13 cellular contexts compared by ENCODE assay signal in the genomic region with DNA sequence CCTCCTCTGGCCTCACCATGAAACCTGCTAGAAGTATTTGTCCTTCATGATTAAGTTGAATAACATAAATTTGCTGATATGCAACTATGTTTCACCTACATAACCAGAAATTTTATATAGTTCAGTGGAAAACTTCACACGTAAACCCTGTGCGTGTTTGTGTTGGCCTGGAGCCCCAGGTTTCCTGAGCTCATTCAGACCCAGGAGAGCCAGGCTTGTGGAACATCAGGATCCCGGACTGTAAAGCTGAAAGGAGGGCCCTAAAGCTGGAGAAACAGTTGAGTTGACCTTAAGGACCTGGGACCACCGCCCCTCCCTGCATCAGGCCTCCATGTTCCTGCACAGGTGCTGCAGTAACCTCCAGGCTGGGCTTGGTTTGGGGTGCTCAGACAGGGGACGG. TPM values are rescaled to one million over a fixed set of nuclear protein-coding genes. Genes with fewer than 3 reads are reported as not detected.
A peak's percentile ranks its signal among the peaks of the same experiment; 100 is the strongest.
DNase-seq lines count a peak whose midpoint lies in the region; ATAC-seq and TF ChIP-seq lines count a peak whose summit lies in the region.
"Had no signal": no experiment of that assay in that cellular context is flagged by ENCODE, and none has a peak within 500 bp of the region (broad histone marks: within the 10 kb centered on the region; RNA-seq: fewer than 3 reads in every experiment).

No MANE protein-coding gene starts in this region.

- no peaks in the 10 kb centered on the region for H3K9me2 ChIP-seq in Karpas-422 (replicated peaks; ENCODE audit: insufficient read depth, low read length)

- peak overlapping the region; percentile 10 for H4K91ac ChIP-seq in neuronal stem cell (ENCODE audit: low read depth, low read length, poor library complexity)

- no peaks in the 10 kb centered on the region for H3K36me3 Mint-ChIP-seq in activated CD8-positive, alpha-beta memory T cell treated with anti-CD3 and anti-CD28 coated beads, Interleukin-2, amount 10 ng/mL, durations not matched to agents 7 days and 5 days
- H3K36me3 Mint-ChIP-seq: CD8-positive, alpha-beta T cell; IgD-negative memory B cell had no signal

- no peak overlapping the region for H4K8ac ChIP-seq in neuronal stem cell (ENCODE audit: low read depth, low read length)

- WGBS in neuronal stem cell (ENCODE audit: extremely low coverage in 2 of 2, insufficient read length in 2 of 2, insufficient replicate concordance in 1 of 2), 2 donors = no CpG with 5 or more reads among the region's 5 CpGs
- 65 to 66% methylated on average over 4 to 5 of the region's 5 CpGs for WGBS in tibial nerve, 2 donors

- H3K4me1 ChIP-seq in neuronal stem cell (ENCODE audit: control insufficient read depth in 2 of 2, insufficient read depth in 1 of 2, low read depth in 1 of 2, low read length in 2 of 2) (peaks cover 0 to 25% of the 10 kb centered on the region in 2 donors), tibial nerve (peaks cover 0 to 41% (median 4%) of the 10 kb centered on the region in 4 donors), uterus (no peaks in the 10 kb centered on the region), Karpas-422 (ENCODE audit: low read length) (peaks cover 26% of the 10 kb centered on the region)

- no peaks in the 10 kb centered on the region for H3K79me1 ChIP-seq in neuronal stem cell (ENCODE audit: low read depth, low read length)

- H3K36me3 ChIP-seq in neuronal stem cell (replicated peaks in 1 of 2; ENCODE audit: control insufficient read depth in 2 of 2, insufficient read depth in 2 of 2, low read length in 2 of 2) = no peaks in the 10 kb centered on the region
- H3K36me3 ChIP-seq in tibial nerve = no peaks in the 10 kb centered on the region
- H3K36me3 ChIP-seq in uterus = no peaks in the 10 kb centered on the region
- H3K36me3 ChIP-seq in Karpas-422 (ENCODE audit: insufficient read depth, low read length) = no peaks in the 10 kb centered on the region

- H3K79me2 ChIP-seq in Karpas-422 (ENCODE audit: low read length) = no peaks in the 10 kb centered on the region

- no peak overlapping the region for H3K27ac Mint-ChIP-seq in activated CD8-positive, alpha-beta memory T cell treated with anti-CD3 and anti-CD28 coated beads, Interleukin-2, amount 10 ng/mL, durations not matched to agents 7 days and 5 days
- H3K27ac Mint-ChIP-seq: CD8-positive, alpha-beta T cell; IgD-negative memory B cell had no signal

- no peak for TF ChIP-seq CTCF in tibial nerve (IDR thresholded peaks at IDR 0.05)
- TF ChIP-seq CTCF in uterus (IDR thresholded peaks at IDR 0.05) = no peak

- TF ChIP-seq EP300 in tibial nerve (IDR thresholded peaks at IDR 0.05) = peak in 1 of 2 donors; percentile 9

- no peak overlapping the region for H3K14ac ChIP-seq in neuronal stem cell (ENCODE audit: low read length)

- H3K27me3 ChIP-seq in neuronal stem cell (ENCODE audit: control insufficient read depth in 3 of 3, insufficient read depth in 3 of 3, low read depth in 1 of 3, low read length in 3 of 3) = peaks cover 0 to 39% (median 5%) of the 10 kb centered on the region in 3 experiments
- H3K27me3 ChIP-seq in tibial nerve = peaks cover 0 to 19% of the 10 kb centered on the region in 2 donors
- no peaks in the 10 kb centered on the region for H3K27me3 ChIP-seq in uterus
- H3K27me3 ChIP-seq in Karpas-422 (ENCODE audit: low read length) = no peaks in the 10 kb centered on the region

- no peak overlapping the region for H2BK12ac ChIP-seq in neuronal stem cell (ENCODE audit: low read length)

- H3K9me3 Mint-ChIP-seq in activated CD8-positive, alpha-beta memory T cell treated with anti-CD3 and anti-CD28 coated beads, Interleukin-2, amount 10 ng/mL, durations not matched to agents 7 days and 5 days (ENCODE audit: low read depth) = no peaks in the 10 kb centered on the region
- H3K9me3 Mint-ChIP-seq: CD8-positive, alpha-beta T cell; IgD-negative memory B cell had no signal

- peak overlapping the region; percentile 80 for H2BK15ac ChIP-seq in neuronal stem cell (ENCODE audit: low read length)

- H3K18ac ChIP-seq in neuronal stem cell (ENCODE audit: low read length) = no peak overlapping the region

- peak; percentile 52 for DNase-seq in activated CD8-positive, alpha-beta memory T cell treated with anti-CD3 and anti-CD28 coated beads for 24 hours
- no peak for DNase-seq in activated CD8-positive, alpha-beta memory T cell treated with anti-CD3 and anti-CD28 coated beads, Interleukin-2, amount 10 ng/mL, durations not matched to agents 7 days and 5 days
- DNase-seq in neuronal stem cell (ENCODE audit: low spot score) (no peak), tibial nerve (ENCODE audit: low spot score in 2 of 2) (peak; percentile 57 to 79), uterus (no peak), DMS 273 (lab: John Stamatoyannopoulos, UW; ENCODE audit: unreplicated experiment) (no peak), Karpas-422 (no peak)
- DNase-seq: 8988T had no signal

- H2AK5ac ChIP-seq in neuronal stem cell (ENCODE audit: low read depth, low read length) = peak overlapping the region; percentile 44

- no peak overlapping the region for H3K4ac ChIP-seq in neuronal stem cell (ENCODE audit: low read length)

- ATAC-seq in activated CD8-positive, alpha-beta memory T cell treated with anti-CD3 and anti-CD28 coated beads, Interleukin-2, amount 10 ng/mL, durations not matched to agents 7 days and 5 days = no peak

- peak overlapping the region; percentile 57 for H3K23ac ChIP-seq in neuronal stem cell (ENCODE audit: low read depth, low read length, poor library complexity)

- CTCF ChIA-PET in activated CD8-positive, alpha-beta memory T cell treated with anti-CD3 and anti-CD28 coated beads, Interleukin-2, amount 10 ng/mL, durations not matched to agents 7 days and 5 days (lab: Charles Lee) = interaction anchor here (0.7 to 9.3 kb wide), 6 partner anchors 25 to 166 kb away, joined by 3 to 91 read pairs (median 8); a partner anchor contains a TSS

- peak overlapping the region; percentile 9 for H2BK5ac ChIP-seq in neuronal stem cell (ENCODE audit: low read length)

- H3K27ac ChIP-seq in cingulate gyrus (ENCODE audit: low read depth, low read length) (peak overlapping the region; percentile 19), neuronal stem cell (replicated peaks; ENCODE audit: low read length) (no peak overlapping the region), tibial nerve (peak overlapping the region in 2 of 4 donors; percentile 25 to 85), uterus (no peak overlapping the region), Karpas-422 (ENCODE audit: low read length) (no peak overlapping the region)

- H3K4me1 Mint-ChIP-seq in activated CD8-positive, alpha-beta memory T cell treated with anti-CD3 and anti-CD28 coated beads, Interleukin-2, amount 10 ng/mL, durations not matched to agents 7 days and 5 days = peaks cover 4% of the 10 kb centered on the region

- no peak overlapping the region for H3K4me3 Mint-ChIP-seq in activated CD8-positive, alpha-beta memory T cell treated with anti-CD3 and anti-CD28 coated beads, Interleukin-2, amount 10 ng/mL, durations not matched to agents 7 days and 5 days
- H3K4me3 Mint-ChIP-seq: CD8-positive, alpha-beta T cell; IgD-negative memory B cell had no signal

- H2BK120ac ChIP-seq in neuronal stem cell (ENCODE audit: low read depth, low read length) = no peak overlapping the region

- H2AFZ ChIP-seq in neuronal stem cell (ENCODE audit: low read length) (no peak overlapping the region), Karpas-422 (ENCODE audit: low read length) (no peak overlapping the region)

- H3K4me3 ChIP-seq in neuronal stem cell (ENCODE audit: low read length in 2 of 2) = no peak overlapping the region
- H3K4me3 ChIP-seq in tibial nerve = no peak overlapping the region
- H3K4me3 ChIP-seq in uterus = no peak overlapping the region
- H3K4me3 ChIP-seq in Karpas-422 (ENCODE audit: low read length) = no peak overlapping the region

- H3K4me2 ChIP-seq in neuronal stem cell (ENCODE audit: insufficient read depth, low read length, poor library complexity, severe bottlenecking) (no peak overlapping the region), Karpas-422 (ENCODE audit: low read depth, low read length, poor library complexity, severe bottlenecking) (no peak overlapping the region)

- H3K9me3 ChIP-seq in neuronal stem cell (replicated peaks in 1 of 2; ENCODE audit: control insufficient read depth in 2 of 2, insufficient read depth in 1 of 2, low read depth in 1 of 2, low read length in 2 of 2) (peaks cover 0 to 2% of the 10 kb centered on the region in 2 donors), tibial nerve (no peaks in the 10 kb centered on the region), uterus (no peaks in the 10 kb centered on the region), Karpas-422 (ENCODE audit: low read length) (no peaks in the 10 kb centered on the region)

- peaks cover 46% of the 10 kb centered on the region for H3K27me3 Mint-ChIP-seq in activated CD8-positive, alpha-beta memory T cell treated with anti-CD3 and anti-CD28 coated beads, Interleukin-2, amount 10 ng/mL, durations not matched to agents 7 days and 5 days

- no peak overlapping the region for H3K9ac ChIP-seq in neuronal stem cell (ENCODE audit: low read depth, low read length, poor library complexity)
- H3K9ac ChIP-seq in Karpas-422 (ENCODE audit: low read length) = no peak overlapping the region

- TF ChIP-seq POLR2A in tibial nerve (IDR thresholded peaks at IDR 0.05) (no peak), uterus (IDR thresholded peaks at IDR 0.05) (no peak)

- intact Hi-C loops in uterus (cut with DNase I; ENCODE audit: low total_unique reads) = no loop called here

- no peaks in the 10 kb centered on the region for H4K20me1 ChIP-seq in Karpas-422 (ENCODE audit: insufficient read depth, low read depth, low read length)

RNA-seq across cellular contexts. Expression of a gene that starts 3.1 kb away (rescaled TPM):
- total RNA-seq in activated CD8-positive, alpha-beta memory T cell treated with anti-CD3 and anti-CD28 coated beads, Interleukin-2, amount 10 ng/mL, durations not matched to agents 7 days and 5 days = not detected
- not detected for polyA plus RNA-seq in neuronal stem cell (2013, experiment 1 of 2)
- not detected for polyA plus RNA-seq in neuronal stem cell (2013, experiment 2 of 2)
- total RNA-seq in tibial nerve (not detected), uterus (under 1 TPM in 1 of 4 donors, not detected in 3; 0.62 TPM)
- not detected in 2 replicates for total RNA-seq in Karpas-422 (2014; rRNA removed; shearing (Covaris generic); ENCODE audit: low replicate concordance)
- total RNA-seq: CD8-positive, alpha-beta T cell; HT1080 had no signal
- polyA plus RNA-seq: BJ, IgD-negative memory B cell had no signal

RNA-seq across cellular contexts. Expression of a gene that starts 26.2 kb away (rescaled TPM):
- total RNA-seq in activated CD8-positive, alpha-beta memory T cell treated with anti-CD3 and anti-CD28 coated beads, Interleukin-2, amount 10 ng/mL, durations not matched to agents 7 days and 5 days = 10 to 100 TPM; 21.1 to 23.7 TPM
- polyA plus RNA-seq in neuronal stem cell (2013, experiment 1 of 2) = 6.0 TPM
- polyA plus RNA-seq in neuronal stem cell (2013, experiment 2 of 2) = 6.0 TPM
- total RNA-seq in tibial nerve (10 to 100 TPM; 14.2 to 23.1 (median 17.7) TPM), uterus (10 to 100 TPM; 14.1 to 24.7 (median 21.0) TPM)
- total RNA-seq in Karpas-422 (2014; rRNA removed; shearing (Covaris generic); ENCODE audit: low replicate concordance) = 6.1 and 19.6 TPM in 2 replicates

RNA-seq across cellular contexts. Expression of a gene that starts 48.2 kb away (rescaled TPM):
- total RNA-seq in activated CD8-positive, alpha-beta memory T cell treated with anti-CD3 and anti-CD28 coated beads, Interleukin-2, amount 10 ng/mL, durations not matched to agents 7 days and 5 days = 10 to 100 TPM; 22.2 to 26.2 TPM
- polyA plus RNA-seq in neuronal stem cell (2013, experiment 1 of 2) = 32.0 TPM
- polyA plus RNA-seq in neuronal stem cell (2013, experiment 2 of 2) = 33.0 TPM
- total RNA-seq in tibial nerve = 10 to 100 TPM; 16.7 to 20.1 (median 17.3) TPM
- total RNA-seq in uterus = 10 to 100 TPM in 3 of 4 donors, 1 to 10 TPM in 1; 8.7 to 42.0 (median 20.0) TPM
- total RNA-seq in Karpas-422 (2014; rRNA removed; shearing (Covaris generic); ENCODE audit: low replicate concordance) = 15.3 and 19.1 TPM in 2 replicates

Comparison
In these comparisons a context has a peak if more than half of its experiments do, and no peak if none do; other contexts are left out.
1. DNase-seq: peak in activated CD8-positive, alpha-beta memory T cell treated with anti-CD3 and anti-CD28 coated beads for 24 hours (single experiment) and tibial nerve (2 of 2); none in activated CD8-positive, alpha-beta memory T cell treated with anti-CD3 and anti-CD28 coated beads, Interleukin-2, amount 10 ng/mL, durations not matched to agents 7 days and 5 days (single experiment), neuronal stem cell (single experiment), uterus (0 of 2), DMS 273 (single experiment) and Karpas-422 (single experiment).